15 cellular contexts compared by ENCODE assay signal in the genomic region with DNA sequence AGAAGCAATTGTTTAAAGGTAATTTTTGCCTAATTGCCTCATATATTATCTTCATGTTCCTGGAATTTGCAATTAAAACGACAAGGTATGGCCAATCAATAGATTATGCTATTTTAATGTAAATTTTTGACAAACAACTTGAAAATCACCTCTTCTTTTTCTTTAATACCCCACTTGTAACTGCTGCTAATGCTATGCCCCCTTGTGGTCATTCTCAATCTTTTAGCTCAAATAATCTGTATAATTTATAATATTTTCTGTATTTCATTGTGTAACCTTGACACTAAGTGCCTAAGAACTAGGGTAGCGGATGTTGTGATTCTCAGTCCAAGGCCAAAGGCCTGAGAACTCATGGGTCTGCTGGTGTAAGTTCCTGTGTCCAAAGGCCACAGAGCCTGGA.
DNase-seq lines count a peak whose midpoint lies in the region; ATAC-seq and TF ChIP-seq lines count a peak whose summit lies in the region.
"Had no signal": no experiment of that assay in that cellular context is flagged by ENCODE, and none has a peak within 500 bp of the region (broad histone marks: within the 10 kb centered on the region; RNA-seq: fewer than 3 reads in every experiment).

No MANE protein-coding gene starts in this region.

- H3K79me2 ChIP-seq in KMS-11 (ENCODE audit: insufficient read depth, low read depth) (no peaks in the 10 kb centered on the region), SU-DHL-6 (ENCODE audit: insufficient read depth, low read length) (no peaks in the 10 kb centered on the region)

- H4K20me1 ChIP-seq in KMS-11 (ENCODE audit: insufficient read depth) (no peaks in the 10 kb centered on the region), SU-DHL-6 (ENCODE audit: low read depth, low read length) (no peaks in the 10 kb centered on the region)

- no peaks in the 10 kb centered on the region for H3K9me2 ChIP-seq in SU-DHL-6 (replicated peaks; ENCODE audit: insufficient read depth, low read length)

- H3K4me1 ChIP-seq in KMS-11 (ENCODE audit: low read depth, poor library complexity, severe bottlenecking) (no peaks in the 10 kb centered on the region), tibial nerve (no peaks in the 10 kb centered on the region)
- H3K4me1 ChIP-seq: vagina had no signal

- H3F3A ChIP-seq in SU-DHL-6 (ENCODE audit: insufficient read depth), result no peaks in the 10 kb centered on the region

- H3K27ac ChIP-seq in C4-2B, result no peak overlapping the region
- no peak overlapping the region for H3K27ac ChIP-seq in KMS-11
- H3K27ac ChIP-seq in SU-DHL-6 (ENCODE audit: low read depth, low read length), result no peak overlapping the region
- no peak overlapping the region for H3K27ac ChIP-seq in tibial nerve
- H3K27ac ChIP-seq: vagina had no signal

- H3K27me3 ChIP-seq in KMS-11 (ENCODE audit: insufficient read depth, low read depth) (no peaks in the 10 kb centered on the region), SU-DHL-6 (ENCODE audit: low read length) (no peaks in the 10 kb centered on the region), tibial nerve (no peaks in the 10 kb centered on the region)
- H3K27me3 ChIP-seq: vagina had no signal

- no peak overlapping the region for H3K9ac ChIP-seq in KMS-11
- H3K9ac ChIP-seq in SU-DHL-6 (ENCODE audit: low read length), result no peak overlapping the region

- no peak overlapping the region for H3K4me3 ChIP-seq in KMS-11 (IDR thresholded peaks at IDR 0.05; ENCODE audit: insufficient read depth, low read depth, low read length)
- H3K4me3 ChIP-seq in SU-DHL-6 (ENCODE audit: insufficient read depth, low read length, poor library complexity, severe bottlenecking), result no peak overlapping the region
- H3K4me3 ChIP-seq in tibial nerve, result no peak overlapping the region
- H3K4me3 ChIP-seq: vagina had no signal

- H3K36me3 ChIP-seq in KMS-11 (ENCODE audit: insufficient read depth), result no peaks in the 10 kb centered on the region
- H3K36me3 ChIP-seq in SU-DHL-6 (ENCODE audit: low read length), result no peaks in the 10 kb centered on the region
- H3K36me3 ChIP-seq in tibial nerve, result no peaks in the 10 kb centered on the region
- H3K36me3 ChIP-seq: vagina had no signal

- DNase-seq in iris pigment epithelial cell (ENCODE audit: low read depth) (peak; percentile 7), NCI-H446 (lab: John Stamatoyannopoulos, UW) (no peak), tibial nerve (ENCODE audit: low spot score in 2 of 2) (no peak), NCI-H345 treated with DMSO at 0.1 percent for 48 hours (lab: John Stamatoyannopoulos, UW; ENCODE audit: unreplicated experiment) (no peak)
- DNase-seq: caudate nucleus; NCI-H1417 treated with DMSO at 0.1 percent for 48 hours; NCI-H524; right cardiac atrium; stimulated activated naive B cell treated with anti-CD40 and anti-IgM and Interleukin-4, amounts not matched to agents 10 μg/mL and 1 μg/mL and 100 μg/mL, for 72 hours had no signal

- ATAC-seq in GM21529 (IDR thresholded peaks at IDR 0.05; ENCODE audit: unreplicated experiment), result no peak
- ATAC-seq: natural killer cell treated with Interleukin-12 subunit alpha and Interleukin-12 subunit beta and Interleukin-15 and Interleukin-18, amount 100 ng/mL, for 72 hours; right cardiac atrium; stimulated activated naive B cell treated with anti-CD40 and anti-IgM and Interleukin-4, amounts not matched to agents 10 μg/mL and 1 μg/mL and 100 μg/mL, for 72 hours had no signal

- TF ChIP-seq POLR2A in tibial nerve (IDR thresholded peaks at IDR 0.05), result no peak

- H3K4me2 ChIP-seq in KMS-11, result no peak overlapping the region
- H3K4me2 ChIP-seq in SU-DHL-6 (ENCODE audit: low read depth, low read length, poor library complexity, severe bottlenecking), result no peak overlapping the region

- H3K9me3 ChIP-seq in SU-DHL-6 (ENCODE audit: insufficient read depth, low read length), result no peaks in the 10 kb centered on the region
- no peaks in the 10 kb centered on the region for H3K9me3 ChIP-seq in tibial nerve
- H3K9me3 ChIP-seq: vagina had no signal

- no peak for TF ChIP-seq EP300 in tibial nerve (IDR thresholded peaks at IDR 0.05)

- H2AFZ ChIP-seq in KMS-11 (ENCODE audit: low read depth), result no peak overlapping the region
- H2AFZ ChIP-seq in SU-DHL-6 (ENCODE audit: low read depth, low read length, severe bottlenecking), result no peak overlapping the region

- TF ChIP-seq CTCF in C4-2B (conservative IDR thresholded peaks at IDR 0.05) (peak; percentile 40), KMS-11 (conservative IDR thresholded peaks at IDR 0.05; ENCODE audit: low read depth, low read length) (peak; percentile 48; the same call in 1 of the 2 replicates), SU-DHL-6 (IDR thresholded peaks at IDR 0.05; ENCODE audit: insufficient read depth, low read length, poor library complexity, severe bottlenecking) (peak; percentile 11), tibial nerve (IDR thresholded peaks at IDR 0.05) (no peak)

- 43 to 58% methylated on average over 2 of the region's 2 CpGs for WGBS in tibial nerve, 2 donors

Comparison
In these comparisons a context has a peak if more than half of its experiments do, and no peak if none do; other contexts are left out.
1. CTCF ChIP-seq: peak in C4-2B (single experiment), KMS-11 (single experiment) and SU-DHL-6 (single experiment); none in tibial nerve (0 of 5).